ENCODE assay signal across 10 cellular contexts in the genomic region with DNA sequence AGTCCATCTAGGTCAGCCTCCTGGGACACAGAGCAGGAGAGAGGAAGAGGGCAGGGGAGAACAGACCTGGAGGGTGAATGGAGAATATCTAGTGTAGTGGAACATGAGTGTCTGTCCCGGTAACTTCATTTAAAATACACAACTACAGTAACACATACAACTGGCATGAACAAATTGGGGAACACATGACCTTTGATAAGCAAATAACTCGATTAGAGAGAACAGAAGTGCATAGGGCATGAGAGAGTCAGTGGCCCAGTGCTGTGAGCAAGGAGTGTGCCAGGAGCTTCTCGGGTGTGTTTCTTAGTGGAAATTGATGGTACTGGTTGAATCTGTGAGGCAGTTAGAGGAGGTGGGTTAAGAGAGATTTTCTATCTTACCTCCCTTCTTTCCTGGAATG. TPM values are rescaled to one million over a fixed set of nuclear protein-coding genes. Genes with fewer than 3 reads are reported as not detected.
"Had no signal": no experiment of that assay in that cellular context is flagged by ENCODE, and none has a peak within 500 bp of the region (broad histone marks: within the 10 kb centered on the region; RNA-seq: fewer than 3 reads in every experiment).

No MANE protein-coding gene starts in this region.

- H3K36me3 ChIP-seq: HAP-1 had no signal

- ATAC-seq: GM23338, HCT116 had no signal

- H3K27ac ChIP-seq: HL-60 had no signal

- H2AFZ ChIP-seq: GM23338 had no signal

- H3K4me3 ChIP-seq: GM23338, HAP-1 had no signal

- H3K4me1 ChIP-seq: HAP-1 had no signal

- DNase-seq: H7, HFFc6, IMR-90, KBM-7 had no signal

- H3K4me2 ChIP-seq: GM23338 had no signal

- H3K9me3 ChIP-seq: HAP-1 had no signal

RNA-seq across cellular contexts. Expression of a gene that starts 40.8 kb away (rescaled TPM):
- total RNA-seq: GM23338, H4, H7, HFFc6, HT1080, IMR-90 had no signal
- polyA plus RNA-seq: GM23338, IMR-90 had no signal
